In the genomic region with DNA sequence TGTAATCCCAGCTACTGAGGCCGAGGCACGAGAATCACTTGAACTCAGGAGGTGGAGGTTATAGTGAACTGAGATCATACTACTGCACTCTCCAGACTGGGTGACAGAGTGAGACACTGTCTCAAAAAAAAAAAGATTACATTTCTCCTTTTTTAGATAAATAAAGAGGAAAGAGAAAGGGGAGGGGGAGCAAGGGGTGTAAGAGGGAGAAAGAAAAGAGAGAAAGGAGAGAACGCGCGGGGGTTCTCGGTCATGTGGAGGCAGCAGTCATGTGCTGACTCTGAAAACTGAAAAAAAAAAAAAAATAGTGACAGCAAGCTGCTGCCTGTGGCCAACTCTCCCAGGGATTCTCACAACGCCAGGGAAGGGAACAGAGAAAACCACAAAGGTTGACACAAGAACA, we compare ENCODE assay signal across 16 cellular contexts. TPM values are rescaled to one million over a fixed set of nuclear protein-coding genes. Genes with fewer than 3 reads are reported as not detected.
DNase-seq lines count a peak whose midpoint lies in the region; ATAC-seq, FAIRE-seq and TF ChIP-seq lines count a peak whose summit lies in the region.
"Had no signal": no experiment of that assay in that cellular context is flagged by ENCODE, and none has a peak within 500 bp of the region (broad histone marks: within the 10 kb centered on the region; RNA-seq: fewer than 3 reads in every experiment).

No MANE protein-coding gene starts in this region.

- ATAC-seq in sciatic nerve (peak; percentile 36), HG03159 (IDR thresholded peaks at IDR 0.05; ENCODE audit: unreplicated experiment) (no peak)
- ATAC-seq: activated CD8-positive, alpha-beta memory T cell treated with anti-CD3 and anti-CD28 coated beads, Interleukin-2, amount 10 ng/mL, durations not matched to agents 7 days and 5 days had no signal

- no peak for TF ChIP-seq CTCF in D721Med (IDR thresholded peaks at IDR 0.05; ENCODE audit: insufficient read depth, missing control alignments)

- FAIRE-seq in D721Med (lab: Jason Lieb, UNC) = no peak
- FAIRE-seq: endothelial cell of umbilical vein, H54 had no signal

- DNase-seq in CD1c-positive myeloid dendritic cell (ENCODE audit: extremely low spot score) (peak; percentile 46), NCI-H526 treated with DMSO at 0.1 percent for 48 hours (lab: John Stamatoyannopoulos, UW) (peak; percentile 39), kidney tubule cell (ENCODE audit: low spot score) (peak; percentile 63), sciatic nerve (ENCODE audit: low spot score) (no peak), hippocampal formation (lab: John Stamatoyannopoulos, UW) (no peak), D341Med (ENCODE audit: low spot score) (no peak), D721Med (ENCODE audit: insufficient read length, low spot score) (no peak)
- DNase-seq: activated CD8-positive, alpha-beta memory T cell treated with anti-CD3 and anti-CD28 coated beads, Interleukin-2, amount 10 ng/mL, durations not matched to agents 7 days and 5 days; activated naive CD4-positive, alpha-beta T cell treated with Interleukin-2 at 50 U/mL for 16 hours; C1 segment of cervical spinal cord; NCI-H524; stimulated activated CD4-positive, alpha-beta T cell treated with anti-CD3 and anti-CD28 coated beads, Interleukin-1b, Interleukin-23, amount 100 ng/mL, for 48 hours had no signal

- intact Hi-C loops in sciatic nerve (cut with DNase I) = no loop called here

RNA-seq across cellular contexts. Expression of a gene that starts 14.3 kb away (rescaled TPM):
- 3.5 TPM for total RNA-seq in sciatic nerve
- total RNA-seq: activated CD8-positive, alpha-beta memory T cell treated with anti-CD3 and anti-CD28 coated beads, Interleukin-2, amount 10 ng/mL, durations not matched to agents 7 days and 5 days; endothelial cell of umbilical vein; mesenteric fat pad had no signal

Comparison
In these comparisons a context has a peak if more than half of its experiments do, and no peak if none do; other contexts are left out.
1. DNase-seq: peak in CD1c-positive myeloid dendritic cell (single experiment), NCI-H526 treated with DMSO at 0.1 percent for 48 hours (single experiment) and kidney tubule cell (single experiment); none in sciatic nerve (single experiment), hippocampal formation (0 of 2), D341Med (single experiment) and D721Med (single experiment).